ENCODE assay signal across 22 cellular contexts in genomic region chr4:20151436-20151835, GRCh38.
"Had no signal": no experiment of that assay in that cellular context is flagged by ENCODE, and none has a peak within 500 bp of the region (broad histone marks: within the 10 kb centered on the region; RNA-seq: fewer than 3 reads in every experiment).

No MANE protein-coding gene starts in this region.

- H3K9me3 Mint-ChIP-seq: mesothelial cell of epicardium, neural crest cell had no signal

- ATAC-seq: gastroesophageal sphincter; left cardiac atrium; lower lobe of right lung; natural killer cell; right cardiac atrium; stimulated activated effector memory CD8-positive, alpha-beta T cell treated with anti-CD3 and anti-CD28 coated beads, Interleukin-12 subunit alpha, Interleukin-12 subunit beta, amount 100 ng/mL, for 72 hours; stimulated activated naive CD8-positive, alpha-beta T cell treated with anti-CD3 and anti-CD28 coated beads, Interleukin-15, Interleukin-2, amounts not matched to agents 100 U/mL and 50 U/mL, for 24 hours had no signal

- DNase-seq: colonic mucosa; dermis blood vessel endothelial cell; esophagus squamous epithelium; immature natural killer cell; kidney; left cardiac atrium; left ventricle myocardium inferior; lower lobe of right lung; natural killer cell; ovary; right cardiac atrium; stimulated activated CD4-positive, alpha-beta T cell treated with anti-CD3 and anti-CD28 coated beads, Interleukin-4, amount 100 ng/mL, for 1 hour; stimulated activated CD8-positive, alpha-beta memory T cell treated with anti-CD3 and anti-CD28 coated beads, Interleukin-4, amount 100 ng/mL, for 48 hours; stimulated activated naive CD8-positive, alpha-beta T cell treated with anti-CD3 and anti-CD28 coated beads, Interleukin-15, Interleukin-2, amounts not matched to agents 100 U/mL and 50 U/mL, for 24 hours; tibial artery; upper lobe of left lung; uterus had no signal

- H3K27ac Mint-ChIP-seq: immature natural killer cell; memory B cell; mesothelial cell of epicardium; natural killer cell; stimulated activated effector memory CD8-positive, alpha-beta T cell treated with anti-CD3 and anti-CD28 coated beads, Interleukin-12 subunit alpha, Interleukin-12 subunit beta, amount 100 ng/mL, for 72 hours had no signal

- H3K4me3 Mint-ChIP-seq: immature natural killer cell; memory B cell; mesothelial cell of epicardium; natural killer cell; neural crest cell; stimulated activated effector memory CD8-positive, alpha-beta T cell treated with anti-CD3 and anti-CD28 coated beads, Interleukin-12 subunit alpha, Interleukin-12 subunit beta, amount 100 ng/mL, for 72 hours had no signal

- H3K27me3 Mint-ChIP-seq: memory B cell had no signal

- H3K4me1 Mint-ChIP-seq: immature natural killer cell; memory B cell; mesothelial cell of epicardium; natural killer cell; neural crest cell; stimulated activated effector memory CD8-positive, alpha-beta T cell treated with anti-CD3 and anti-CD28 coated beads, Interleukin-12 subunit alpha, Interleukin-12 subunit beta, amount 100 ng/mL, for 72 hours had no signal

- H3K36me3 Mint-ChIP-seq: immature natural killer cell; memory B cell; mesothelial cell of epicardium; natural killer cell; stimulated activated effector memory CD8-positive, alpha-beta T cell treated with anti-CD3 and anti-CD28 coated beads, Interleukin-12 subunit alpha, Interleukin-12 subunit beta, amount 100 ng/mL, for 72 hours had no signal
